28 cellular contexts compared by ENCODE assay signal in the genomic region with DNA sequence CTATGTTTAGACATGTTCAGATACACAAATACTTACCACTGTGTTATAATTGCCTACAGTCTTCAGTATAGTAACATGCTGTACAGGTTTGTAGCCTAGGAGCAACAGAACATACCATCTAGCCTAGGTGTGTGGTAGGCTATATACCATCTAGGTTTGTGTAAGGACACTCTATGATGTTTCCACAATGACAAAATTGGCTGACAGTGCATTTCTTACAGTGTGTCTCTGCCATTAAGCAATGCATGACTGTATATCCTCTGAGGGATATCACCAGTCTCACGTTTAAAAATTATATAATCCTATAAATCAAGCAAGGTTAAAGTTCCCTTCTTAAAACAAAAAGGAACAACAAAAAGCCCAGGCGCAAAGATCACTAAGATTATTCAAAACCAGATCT.
"Had no signal": no experiment of that assay in that cellular context is flagged by ENCODE, and none has a peak within 500 bp of the region (broad histone marks: within the 10 kb centered on the region; RNA-seq: fewer than 3 reads in every experiment).

No MANE protein-coding gene starts in this region.

- H3K4me2 ChIP-seq: neural progenitor cell, smooth muscle cell had no signal

- H3K9ac ChIP-seq: neural progenitor cell, parathyroid adenoma had no signal

- H3K9me3 ChIP-seq: ovary, psoas muscle, spleen, suprapubic skin, testis, tibial artery, transverse colon, upper lobe of right lung, uterus had no signal

- H3K4me3 ChIP-seq: neural progenitor cell, ovary, psoas muscle, skin epidermis, smooth muscle cell, spleen, suprapubic skin, testis, tibial artery, transverse colon, upper lobe of right lung, uterus had no signal

- H3K27me3 ChIP-seq: neural progenitor cell, ovary, spleen, suprapubic skin, testis, tibial artery, transverse colon, upper lobe of right lung, uterus had no signal

- H3K79me2 ChIP-seq: parathyroid adenoma had no signal

- H2AFZ ChIP-seq: neural progenitor cell, parathyroid adenoma had no signal

- ATAC-seq: natural killer cell; right cardiac atrium; sciatic nerve; stimulated activated memory B cell treated with anti-CD40 and anti-IgM and Interleukin-4, amounts not matched to agents 10 μg/mL and 1 μg/mL and 100 μg/mL, for 72 hours; stimulated activated naive CD8-positive, alpha-beta T cell treated with anti-CD3 and anti-CD28 coated beads, Interleukin-15, amount 100 ng/mL, for 72 hours; stimulated activated naive CD8-positive, alpha-beta T cell treated with anti-CD3 and anti-CD28 coated beads, Interleukin-15, Interleukin-2, amounts not matched to agents 100 U/mL and 50 U/mL, for 24 hours; upper lobe of right lung had no signal

- H3K36me3 ChIP-seq: neural progenitor cell, ovary, suprapubic skin, transverse colon, uterus had no signal

- H3K27ac ChIP-seq: neural progenitor cell, ovary, parathyroid adenoma, psoas muscle, skin epidermis, spleen, suprapubic skin, testis, tibial artery, transverse colon, upper lobe of right lung, uterus had no signal

- DNase-seq: natural killer cell; occipital lobe; ovary; posterior cingulate gyrus; psoas muscle; right cardiac atrium; spleen; stimulated activated CD4-positive, alpha-beta T cell treated with anti-CD3 and anti-CD28 coated beads, Interleukin-12 subunit alpha, Interleukin-12 subunit beta, amount 100 ng/mL, for 4 hours; stimulated activated CD4-positive, alpha-beta T cell treated with anti-CD3 and anti-CD28 coated beads, Interleukin-1b, Interleukin-23, amount 100 ng/mL, for 48 hours; stimulated activated CD4-positive, alpha-beta T cell treated with anti-CD3 and anti-CD28 coated beads, Interleukin-4, amount 100 ng/mL, for 1 hour; stimulated activated CD4-positive, alpha-beta T cell treated with anti-CD3 and anti-CD28 coated beads, Interleukin-4, amount 100 ng/mL, for 4 hours; stimulated activated CD8-positive, alpha-beta memory T cell treated with anti-CD3 and anti-CD28 coated beads, Interleukin-4, amount 100 ng/mL, for 48 hours; stimulated activated naive CD4-positive, alpha-beta T cell; stimulated activated naive CD8-positive, alpha-beta T cell treated with anti-CD3 and anti-CD28 coated beads, Interleukin-15, amount 100 ng/mL, for 72 hours; stimulated activated naive CD8-positive, alpha-beta T cell treated with anti-CD3 and anti-CD28 coated beads, Interleukin-15, Interleukin-2, amounts not matched to agents 100 U/mL and 50 U/mL, for 24 hours; substantia nigra; testis; tibial artery; transverse colon; upper lobe of right lung; uterus had no signal

- H3K4me1 ChIP-seq: parathyroid adenoma, psoas muscle, spleen, suprapubic skin, testis, tibial artery, transverse colon, upper lobe of right lung, uterus had no signal
